12 cellular contexts compared by ENCODE assay signal in the genomic region with DNA sequence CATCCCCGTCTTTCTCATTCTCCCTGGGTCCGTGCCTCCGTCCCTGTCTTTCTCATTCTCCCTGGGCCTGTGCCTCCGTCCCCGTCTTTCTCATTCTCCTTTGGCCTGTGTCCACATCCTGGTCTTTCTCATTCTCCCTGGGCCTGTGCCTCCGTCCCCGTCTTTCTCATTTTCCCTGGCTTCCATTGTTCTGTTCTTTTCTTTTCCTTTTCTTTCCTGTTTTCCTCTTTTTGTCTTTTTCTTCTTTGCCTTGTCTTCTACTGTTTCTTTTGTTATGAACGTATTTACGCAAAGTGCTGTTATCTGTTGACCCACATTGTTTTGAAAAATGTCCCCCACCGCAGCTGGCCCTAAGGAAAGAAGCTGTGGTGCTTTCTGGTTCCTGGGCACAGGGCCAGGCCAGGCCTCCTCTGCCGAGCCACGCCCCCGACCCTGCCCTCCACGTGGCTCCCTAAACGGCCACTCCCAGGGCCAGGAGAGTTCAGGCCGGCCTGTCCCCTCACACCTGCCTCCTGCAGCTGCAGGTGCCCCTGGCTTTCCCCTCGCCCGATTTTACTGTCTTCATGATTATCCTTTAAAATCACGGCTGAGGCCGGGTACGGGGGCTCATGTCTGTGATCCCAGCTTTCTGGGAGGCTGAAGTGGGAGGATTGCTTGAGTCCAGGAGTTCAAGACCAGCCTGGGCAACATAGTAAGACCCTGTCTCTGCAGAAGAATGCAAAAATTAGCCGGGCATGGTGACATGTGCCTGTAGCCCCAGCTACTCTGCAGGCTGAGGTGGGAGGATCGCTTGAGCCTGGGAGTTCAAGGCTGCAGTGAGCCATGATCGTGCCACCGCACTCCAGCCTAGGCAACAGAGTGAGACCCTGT. TPM values are rescaled to one million over a fixed set of nuclear protein-coding genes. Genes with fewer than 3 reads are reported as not detected.
DNase-seq lines count a peak whose midpoint lies in the region; ATAC-seq, FAIRE-seq and TF ChIP-seq lines count a peak whose summit lies in the region.
"Had no signal": no experiment of that assay in that cellular context is flagged by ENCODE, and none has a peak within 500 bp of the region (broad histone marks: within the 10 kb centered on the region; RNA-seq: fewer than 3 reads in every experiment).

No MANE protein-coding gene starts in this region.

- H3K27me3 Mint-ChIP-seq in stimulated activated memory B cell treated with anti-CD40 and anti-IgM and Interleukin-4, amounts not matched to agents 10 μg/mL and 1 μg/mL and 100 μg/mL, for 72 hours: no peaks in the 10 kb centered on the region
- no peaks in the 10 kb centered on the region for H3K27me3 Mint-ChIP-seq in activated CD4-positive, alpha-beta memory T cell treated with anti-CD3 and anti-CD28 coated beads, Interleukin-2, amount 10 ng/mL, durations not matched to agents 7 days and 5 days

- no peaks in the 10 kb centered on the region for H3K9me3 Mint-ChIP-seq in stimulated activated memory B cell treated with anti-CD40 and anti-IgM and Interleukin-4, amounts not matched to agents 10 μg/mL and 1 μg/mL and 100 μg/mL, for 72 hours
- no peaks in the 10 kb centered on the region for H3K9me3 Mint-ChIP-seq in activated CD4-positive, alpha-beta memory T cell treated with anti-CD3 and anti-CD28 coated beads, Interleukin-2, amount 10 ng/mL, durations not matched to agents 7 days and 5 days

- DNase-seq in EH (ENCODE audit: low read depth): peak; percentile 16
- peak; percentile 83 for DNase-seq in NCI-H2029 (lab: John Stamatoyannopoulos, UW)
- DNase-seq in colonic mucosa: peak; percentile 86
- peak; percentile 49 for DNase-seq in mucosa of gallbladder (ENCODE audit: low spot score)
- no peak for DNase-seq in urothelium cell line (ENCODE audit: low spot score)
- no peak for DNase-seq in activated CD4-positive, alpha-beta memory T cell treated with anti-CD3 and anti-CD28 coated beads, Interleukin-2, amount 10 ng/mL, durations not matched to agents 7 days and 5 days
- DNase-seq: DND-41, GOT3 had no signal

- ATAC-seq in stimulated activated memory B cell treated with anti-CD40 and anti-IgM and Interleukin-4, amounts not matched to agents 10 μg/mL and 1 μg/mL and 100 μg/mL, for 72 hours: no peak
- no peak for ATAC-seq in HG03045 (IDR thresholded peaks at IDR 0.05; ENCODE audit: unreplicated experiment)

- no peak for TF ChIP-seq CTCF in colonic mucosa (IDR thresholded peaks at IDR 0.05)

- H3K27me3 ChIP-seq in colonic mucosa: no peaks in the 10 kb centered on the region
- H3K27me3 ChIP-seq: cardiac muscle cell had no signal

- CTCF ChIA-PET in activated CD4-positive, alpha-beta memory T cell treated with anti-CD3 and anti-CD28 coated beads, Interleukin-2, amount 10 ng/mL, durations not matched to agents 7 days and 5 days (lab: Charles Lee): no interaction called here

- intact Hi-C loops in colonic mucosa (cut with DNase I): no loop called here

- H3K27ac Mint-ChIP-seq in stimulated activated memory B cell treated with anti-CD40 and anti-IgM and Interleukin-4, amounts not matched to agents 10 μg/mL and 1 μg/mL and 100 μg/mL, for 72 hours: no peak overlapping the region
- H3K27ac Mint-ChIP-seq in activated CD4-positive, alpha-beta memory T cell treated with anti-CD3 and anti-CD28 coated beads, Interleukin-2, amount 10 ng/mL, durations not matched to agents 7 days and 5 days: no peak overlapping the region

- H3K4me3 ChIP-seq in colonic mucosa: no peak overlapping the region
- H3K4me3 ChIP-seq: cardiac muscle cell had no signal

- FAIRE-seq in urothelium cell line (lab: Jason Lieb, UNC): no peak

- no peaks in the 10 kb centered on the region for H3K4me1 ChIP-seq in colonic mucosa

- H3K9me3 ChIP-seq in colonic mucosa: no peaks in the 10 kb centered on the region

- no peak overlapping the region for H3K4me3 Mint-ChIP-seq in stimulated activated memory B cell treated with anti-CD40 and anti-IgM and Interleukin-4, amounts not matched to agents 10 μg/mL and 1 μg/mL and 100 μg/mL, for 72 hours
- H3K4me3 Mint-ChIP-seq in activated CD4-positive, alpha-beta memory T cell treated with anti-CD3 and anti-CD28 coated beads, Interleukin-2, amount 10 ng/mL, durations not matched to agents 7 days and 5 days: no peak overlapping the region

- H3K4me1 Mint-ChIP-seq in stimulated activated memory B cell treated with anti-CD40 and anti-IgM and Interleukin-4, amounts not matched to agents 10 μg/mL and 1 μg/mL and 100 μg/mL, for 72 hours: no peaks in the 10 kb centered on the region
- no peaks in the 10 kb centered on the region for H3K4me1 Mint-ChIP-seq in activated CD4-positive, alpha-beta memory T cell treated with anti-CD3 and anti-CD28 coated beads, Interleukin-2, amount 10 ng/mL, durations not matched to agents 7 days and 5 days

- H3K36me3 Mint-ChIP-seq in stimulated activated memory B cell treated with anti-CD40 and anti-IgM and Interleukin-4, amounts not matched to agents 10 μg/mL and 1 μg/mL and 100 μg/mL, for 72 hours: peaks cover 13% of the 10 kb centered on the region
- peaks cover 3% of the 10 kb centered on the region for H3K36me3 Mint-ChIP-seq in activated CD4-positive, alpha-beta memory T cell treated with anti-CD3 and anti-CD28 coated beads, Interleukin-2, amount 10 ng/mL, durations not matched to agents 7 days and 5 days (ENCODE audit: low read depth)

- peak overlapping the region in 1 of 2 donors; percentile 19 for H3K9ac ChIP-seq in colonic mucosa (ENCODE audit: low read depth in 2 of 2, low read length in 2 of 2)

- POLR2A ChIA-PET in activated CD4-positive, alpha-beta memory T cell treated with anti-CD3 and anti-CD28 coated beads, Interleukin-2, amount 10 ng/mL, durations not matched to agents 7 days and 5 days (lab: Charles Lee): no interaction called here

- H3K36me3 ChIP-seq in colonic mucosa: no peaks in the 10 kb centered on the region

- H3K27ac ChIP-seq in colonic mucosa: no peak overlapping the region
- H3K27ac ChIP-seq: cardiac muscle cell had no signal

RNA-seq across cellular contexts. Expression of a gene that starts 14.0 kb away (rescaled TPM):
- under 1 TPM in 1 of 2 donors, not detected in 1; 0.25 TPM for total RNA-seq in colonic mucosa
- not detected for total RNA-seq in mucosa of gallbladder
- total RNA-seq in activated CD4-positive, alpha-beta memory T cell treated with anti-CD3 and anti-CD28 coated beads, Interleukin-2, amount 10 ng/mL, durations not matched to agents 7 days and 5 days: not detected
- total RNA-seq: cardiac muscle cell, glomerular endothelial cell had no signal

RNA-seq across cellular contexts. Expression of a gene that starts 17.5 kb away (rescaled TPM):
- total RNA-seq in colonic mucosa (100 to 1,000 TPM; 108 to 206 TPM), mucosa of gallbladder (148 TPM)
- 10 to 100 TPM; 58.9 to 68.2 TPM for total RNA-seq in activated CD4-positive, alpha-beta memory T cell treated with anti-CD3 and anti-CD28 coated beads, Interleukin-2, amount 10 ng/mL, durations not matched to agents 7 days and 5 days

RNA-seq across cellular contexts. Expression of a gene that starts 17.6 kb away (rescaled TPM):
- 100 to 1,000 TPM in 1 of 2 donors, 10 to 100 TPM in 1; 99.0 to 185 TPM for total RNA-seq in colonic mucosa
- 79.1 TPM for total RNA-seq in mucosa of gallbladder
- total RNA-seq in activated CD4-positive, alpha-beta memory T cell treated with anti-CD3 and anti-CD28 coated beads, Interleukin-2, amount 10 ng/mL, durations not matched to agents 7 days and 5 days: 100 to 1,000 TPM; 110 to 115 TPM

RNA-seq across cellular contexts. Expression of a gene that starts 38.1 kb away (rescaled TPM):
- total RNA-seq in colonic mucosa (under 1 TPM in 1 of 2 donors, not detected in 1; 0.58 TPM), mucosa of gallbladder (0.17 TPM)
- total RNA-seq in activated CD4-positive, alpha-beta memory T cell treated with anti-CD3 and anti-CD28 coated beads, Interleukin-2, amount 10 ng/mL, durations not matched to agents 7 days and 5 days: under 1 TPM; 0.40 to 0.63 TPM
- total RNA-seq: glomerular endothelial cell had no signal

Comparison
In these comparisons a context has a peak if more than half of its experiments do, and no peak if none do; other contexts are left out.
1. DNase-seq: peak in EH (single experiment), NCI-H2029 (single experiment), colonic mucosa (single experiment) and mucosa of gallbladder (single experiment); none in urothelium cell line (single experiment) and activated CD4-positive, alpha-beta memory T cell treated with anti-CD3 and anti-CD28 coated beads, Interleukin-2, amount 10 ng/mL, durations not matched to agents 7 days and 5 days (single experiment).